Comparison of ENCODE assay signal across 20 cellular contexts in the genomic region with DNA sequence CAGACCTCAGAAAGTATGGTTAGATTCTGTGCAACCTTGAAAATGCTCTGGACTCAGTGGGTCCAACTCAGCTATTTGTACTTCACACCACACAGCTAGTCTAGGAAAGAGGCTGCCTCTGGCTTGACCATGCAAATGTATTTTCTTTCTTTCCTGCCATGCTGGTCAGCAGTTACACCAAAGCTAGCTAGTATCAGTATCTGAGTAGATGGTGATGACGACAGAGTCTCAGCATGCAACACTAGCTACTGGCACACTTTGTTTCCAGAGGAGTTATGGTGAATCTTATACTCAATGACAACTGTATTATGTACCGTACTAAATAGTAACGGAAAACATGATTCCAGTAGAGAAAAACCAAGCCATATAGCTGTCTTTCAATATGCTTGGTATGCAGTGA.
DNase-seq lines count a peak whose midpoint lies in the region; ATAC-seq, FAIRE-seq and TF ChIP-seq lines count a peak whose summit lies in the region.
"Had no signal": no experiment of that assay in that cellular context is flagged by ENCODE, and none has a peak within 500 bp of the region (broad histone marks: within the 10 kb centered on the region; RNA-seq: fewer than 3 reads in every experiment).

No MANE protein-coding gene starts in this region.

- in situ Hi-C loops in IMR-90 (cut with MboI; ENCODE audit: low sequenced_read_pairs) (no loop called here), K562 (cut with MboI) (no loop called here), gastrocnemius medialis (cut with MboI; ENCODE audit: low sequenced_read_pairs in 4 of 4) (no loop called here)

- H3K9me3 Mint-ChIP-seq in HFFc6: no peaks in the 10 kb centered on the region
- H3K9me3 Mint-ChIP-seq: CD4-positive, alpha-beta T cell; CD8-positive, alpha-beta T cell had no signal

- H3K9ac ChIP-seq in IMR-90 (ENCODE audit: low read depth, low read length): no peak overlapping the region
- no peak overlapping the region for H3K9ac ChIP-seq in K562 (ENCODE audit: insufficient read depth in 1 of 2, low read depth in 2 of 2, low read length in 2 of 2)
- H3K9ac ChIP-seq: BLaER1 treated with 17β-estradiol and CSF1 and Interleukin-3, amounts not matched to agents 10 nM and 100 nM had no signal

- no peak overlapping the region for H3K4me3 ChIP-seq in IMR-90 (ENCODE audit: insufficient read depth, low read depth, low read length)
- no peak overlapping the region for H3K4me3 ChIP-seq in K562
- H3K4me3 ChIP-seq in fibroblast of mammary gland (ENCODE audit: control insufficient read depth, low read depth, low read length): no peak overlapping the region
- no peak overlapping the region for H3K4me3 ChIP-seq in gastrocnemius medialis
- H3K4me3 ChIP-seq: A549; BLaER1 treated with 17β-estradiol and CSF1 and Interleukin-3, amounts not matched to agents 10 nM and 100 nM had no signal

- H3K9me3 ChIP-seq in IMR-90 (ENCODE audit: control insufficient read depth, insufficient read depth, low read length): no peaks in the 10 kb centered on the region
- no peaks in the 10 kb centered on the region for H3K9me3 ChIP-seq in K562 (replicated peaks; ENCODE audit: control insufficient read depth, insufficient read depth, low read depth, low read length)
- no peaks in the 10 kb centered on the region for H3K9me3 ChIP-seq in gastrocnemius medialis
- H3K9me3 ChIP-seq: A549, Caco-2 had no signal

- no peak overlapping the region for H4K91ac ChIP-seq in IMR-90 (ENCODE audit: insufficient read depth, low read depth, low read length)

- TF ChIP-seq POLR2A in IMR-90 (IDR thresholded peaks at IDR 0.05; ENCODE audit: low read depth, low read length): no peak
- TF ChIP-seq POLR2A in K562 (conservative IDR thresholded peaks at IDR 0.05): no peak
- TF ChIP-seq POLR2A in gastrocnemius medialis (IDR thresholded peaks at IDR 0.05): peak in 1 of 2 donors; percentile 40

- no peak overlapping the region for H4K8ac ChIP-seq in IMR-90 (ENCODE audit: low read depth in 2 of 2, low read length in 2 of 2)

- CTCF ChIA-PET in IMR-90 (lab: Yijun Ruan, JAX) (interaction anchor here (1.3 kb wide), 1 partner anchor 188 kb away, joined by 3 read pairs; no protein-coding TSS in a partner anchor), K562 (lab: Yijun Ruan, JAX; ENCODE audit: low intra/inter-chr PET ratio) (no interaction called here)

- no peak overlapping the region for H2BK15ac ChIP-seq in IMR-90 (ENCODE audit: low read depth, low read length)

- H3K4me1 Mint-ChIP-seq in HFFc6 (ENCODE audit: low read depth): peaks cover 6% of the 10 kb centered on the region; the same call in 1 of the 2 replicates
- H3K4me1 Mint-ChIP-seq: B cell had no signal

- H3K18ac ChIP-seq in IMR-90 (ENCODE audit: low read depth, low read length): no peak overlapping the region

- H2BK120ac ChIP-seq in IMR-90 (ENCODE audit: low read depth, low read length): no peak overlapping the region

- H3K27me3 ChIP-seq in IMR-90 (ENCODE audit: control insufficient read depth, insufficient read depth, low read length): no peaks in the 10 kb centered on the region
- no peaks in the 10 kb centered on the region for H3K27me3 ChIP-seq in K562 (ENCODE audit: control insufficient read depth in 2 of 2, insufficient read depth in 2 of 2, low read length in 2 of 2)
- H3K27me3 ChIP-seq in gastrocnemius medialis: no peaks in the 10 kb centered on the region
- H3K27me3 ChIP-seq: BLaER1 treated with 17β-estradiol and CSF1 and Interleukin-3, amounts not matched to agents 10 nM and 100 nM had no signal

- H2AK9ac ChIP-seq in IMR-90 (replicated peaks; ENCODE audit: low read depth, low read length, poor library complexity): no peak overlapping the region

- H3K36me3 Mint-ChIP-seq in HFFc6 (ENCODE audit: low read depth): peaks cover 20% of the 10 kb centered on the region

- no peak overlapping the region for H3K4ac ChIP-seq in IMR-90 (ENCODE audit: low read depth, low read length)

- H3K79me1 ChIP-seq in IMR-90 (ENCODE audit: low read depth in 1 of 2, low read length in 2 of 2): no peaks in the 10 kb centered on the region; a peak in 1 of 4 replicates

- FAIRE-seq in K562 (lab: Jason Lieb, UNC): no peak
- FAIRE-seq: A549, D721Med, GM12891 had no signal

- no peak overlapping the region for H3K23ac ChIP-seq in IMR-90 (ENCODE audit: low read depth, low read length)

- H3K27me3 Mint-ChIP-seq in HFFc6 (ENCODE audit: insufficient read depth): no peaks in the 10 kb centered on the region
- H3K27me3 Mint-ChIP-seq: B cell; CD4-positive, alpha-beta T cell had no signal

- no peaks in the 10 kb centered on the region for H4K20me1 ChIP-seq in IMR-90 (ENCODE audit: insufficient read depth, low read length)
- no peaks in the 10 kb centered on the region for H4K20me1 ChIP-seq in K562 (replicated peaks; ENCODE audit: control insufficient read depth, insufficient read depth, low read length)

- H3K27ac ChIP-seq in IMR-90 (ENCODE audit: insufficient read depth, low read length) (no peak overlapping the region), K562 (ENCODE audit: extremely low read depth, low read depth, low read length) (no peak overlapping the region), gastrocnemius medialis (peak overlapping the region; percentile 87 to 98 (median 96))
- H3K27ac ChIP-seq: A549; BLaER1 treated with 17β-estradiol and CSF1 and Interleukin-3, amounts not matched to agents 10 nM and 100 nM; C4-2B had no signal

- H3K56ac ChIP-seq in IMR-90 (ENCODE audit: extremely low read depth, insufficient read depth, low read length): no peak overlapping the region

- H3K4me2 ChIP-seq in IMR-90 (ENCODE audit: low read depth, low read length) (no peak overlapping the region), K562 (ENCODE audit: insufficient read depth, low read length) (no peak overlapping the region)
- H3K4me2 ChIP-seq: A549; BLaER1 treated with 17β-estradiol and CSF1 and Interleukin-3, amounts not matched to agents 10 nM and 100 nM had no signal

- H3K9me1 ChIP-seq in IMR-90 (ENCODE audit: insufficient read depth, low read length) (peaks cover 6% of the 10 kb centered on the region; the same call in 1 of the 2 replicates), K562 (ENCODE audit: control insufficient read depth, insufficient read depth, low read length) (no peaks in the 10 kb centered on the region)

- H3K4me3 Mint-ChIP-seq in HFFc6: no peak overlapping the region
- H3K4me3 Mint-ChIP-seq: B cell; CD4-positive, alpha-beta T cell; CD8-positive, alpha-beta T cell had no signal

- H3K79me2 ChIP-seq in K562 (ENCODE audit: control insufficient read depth, insufficient read depth, low read length): no peaks in the 10 kb centered on the region

- WGBS in IMR-90 (ENCODE audit: extremely low coverage in 2 of 2, insufficient read length in 1 of 2), 2 experiments: no CpG with 5 or more reads among the region's 3 CpGs
- 84% methylated on average over 3 of the region's 3 CpGs for WGBS in K562 (ENCODE audit: insufficient coverage, low coverage, missing lambda C conversion rate)

- DNase-seq in IMR-90: peak; percentile 8
- no peak for DNase-seq in K562 (ENCODE audit: extremely low read depth in 1 of 4, low spot score in 3 of 4)
- DNase-seq in fibroblast of mammary gland (ENCODE audit: low read depth): peak; percentile 10
- DNase-seq in gastrocnemius medialis: peak; percentile 66 to 73
- DNase-seq in HFFc6: no peak
- no peak for DNase-seq in GM19238 (ENCODE audit: insufficient read length, low spot score)
- DNase-seq in 8988T: no peak
- DNase-seq: AML-193; Caco-2; Calu3; CD4-positive, alpha-beta T cell; CD8-positive, alpha-beta T cell; DMS79 treated with DMSO at 0.1 percent for 48 hours; GF-D8 had no signal

- H2BK5ac ChIP-seq in IMR-90 (ENCODE audit: low read depth, low read length, poor library complexity, severe bottlenecking): no peak overlapping the region

- no peak overlapping the region for H2BK20ac ChIP-seq in IMR-90 (ENCODE audit: low read depth, low read length)

- intact Hi-C loops in IMR-90 (cut with micrococcal nuclease): no loop called here
- intact Hi-C loops in K562 (cut with micrococcal nuclease): no loop called here
- intact Hi-C loops in gastrocnemius medialis (cut with DNase I; ENCODE audit: low total_unique reads): no loop called here

- H3K27ac Mint-ChIP-seq in HFFc6: no peak overlapping the region
- H3K27ac Mint-ChIP-seq: B cell; CD4-positive, alpha-beta T cell; CD8-positive, alpha-beta T cell had no signal

- no peak for TF ChIP-seq EP300 in K562 (IDR thresholded peaks at IDR 0.05; ENCODE audit: low read length)

- no peak overlapping the region for H2AFZ ChIP-seq in IMR-90 (replicated peaks; ENCODE audit: low read length, poor library complexity)
- no peak overlapping the region for H2AFZ ChIP-seq in K562 (ENCODE audit: low read depth, low read length)

- H3K36me3 ChIP-seq in IMR-90 (ENCODE audit: control insufficient read depth, insufficient read depth, low read length) (peaks cover 17% of the 10 kb centered on the region), K562 (ENCODE audit: control insufficient read depth, insufficient read depth, low read length) (peaks cover 38% of the 10 kb centered on the region), gastrocnemius medialis (peaks cover 0 to 26% of the 10 kb centered on the region in 2 donors)

- H4K5ac ChIP-seq in IMR-90 (ENCODE audit: low read depth, low read length): no peak overlapping the region

- H3K4me1 ChIP-seq in IMR-90 (ENCODE audit: control insufficient read depth, insufficient read depth, low read length) (peaks cover 4% of the 10 kb centered on the region; the same call in 1 of the 2 replicates), K562 (replicated peaks in 1 of 2; ENCODE audit: control insufficient read depth in 2 of 2, insufficient read depth in 2 of 2, low read length in 2 of 2) (peaks cover 0 to 6% of the 10 kb centered on the region in 2 experiments; a peak in 3 of 5 replicates), gastrocnemius medialis (peaks cover 64 to 71% of the 10 kb centered on the region in 2 donors)
- H3K4me1 ChIP-seq: BLaER1 treated with 17β-estradiol and CSF1 and Interleukin-3, amounts not matched to agents 10 nM and 100 nM had no signal

- H3K14ac ChIP-seq in IMR-90 (replicated peaks; ENCODE audit: low read depth, low read length): no peak overlapping the region

- POLR2A ChIA-PET in IMR-90 (lab: Charles Lee; ENCODE audit: unreplicated experiment) (no interaction called here), K562 (lab: Yijun Ruan, JAX) (interaction anchor here (1.1 to 1.7 kb wide), 2 partner anchors 9 to 19 kb away, joined by 3 to 7 read pairs; no protein-coding TSS in a partner anchor)

- no peak for TF ChIP-seq CTCF in IMR-90 (conservative IDR thresholded peaks at IDR 0.05; ENCODE audit: low read depth, low read length)
- no peak for TF ChIP-seq CTCF in K562 (IDR thresholded peaks at IDR 0.05 in 2 of 3, conservative IDR thresholded peaks at IDR 0.05 in 1 of 3; ENCODE audit: insufficient read depth in 2 of 3, low read depth in 1 of 3, low read length in 3 of 3)
- no peak for TF ChIP-seq CTCF in fibroblast of mammary gland (conservative IDR thresholded peaks at IDR 0.05; ENCODE audit: control insufficient read depth, insufficient read depth, low read depth, low read length)
- TF ChIP-seq CTCF in gastrocnemius medialis (IDR thresholded peaks at IDR 0.05 in 4 of 5, conservative IDR thresholded peaks at IDR 0.05 in 1 of 5): no peak
- TF ChIP-seq CTCF in HFFc6 (IDR thresholded peaks at IDR 0.05): no peak

- ATAC-seq in IMR-90 (ENCODE audit: low read depth): no peak
- no peak for ATAC-seq in K562
- peak; percentile 39 to 52 for ATAC-seq in gastrocnemius medialis
- ATAC-seq: A549; CD8-positive, alpha-beta T cell had no signal

- TF ChIP-seq RAD21 in IMR-90 (IDR thresholded peaks at IDR 0.05; ENCODE audit: low read length): no peak
- no peak for TF ChIP-seq RAD21 in K562 (CRISPR knock-in tag; conservative IDR thresholded peaks at IDR 0.05 in 1 of 2, IDR thresholded peaks at IDR 0.05 in 1 of 2)

- BruUV-seq in IMR-90 (replicated peaks; lab: Mats Ljungman, UMichigan) (no TSS peak), K562 (replicated peaks; lab: Mats Ljungman, UMichigan) (TSS peak; percentile 19)

- dilution Hi-C loops in IMR-90 (cut with HindIII; ENCODE audit: low sequenced_read_pairs, unreplicated experiment): no loop called here

- no peak overlapping the region for H2AK5ac ChIP-seq in IMR-90 (ENCODE audit: low read depth, low read length)

Comparison
In these comparisons a context has a peak if more than half of its experiments do, and no peak if none do; other contexts are left out.
1. ATAC-seq: peak in gastrocnemius medialis (2 of 2); none in IMR-90 (single experiment) and K562 (single experiment).
2. DNase-seq: peak in IMR-90 (single experiment), fibroblast of mammary gland (single experiment) and gastrocnemius medialis (2 of 2); none in K562 (0 of 4), HFFc6 (single experiment), GM19238 (single experiment) and 8988T (single experiment).
3. H3K27ac ChIP-seq: peak in gastrocnemius medialis (4 of 4); none in IMR-90 (single experiment) and K562 (single experiment).